ENCODE assay signal across 8 cellular contexts in the genomic region with DNA sequence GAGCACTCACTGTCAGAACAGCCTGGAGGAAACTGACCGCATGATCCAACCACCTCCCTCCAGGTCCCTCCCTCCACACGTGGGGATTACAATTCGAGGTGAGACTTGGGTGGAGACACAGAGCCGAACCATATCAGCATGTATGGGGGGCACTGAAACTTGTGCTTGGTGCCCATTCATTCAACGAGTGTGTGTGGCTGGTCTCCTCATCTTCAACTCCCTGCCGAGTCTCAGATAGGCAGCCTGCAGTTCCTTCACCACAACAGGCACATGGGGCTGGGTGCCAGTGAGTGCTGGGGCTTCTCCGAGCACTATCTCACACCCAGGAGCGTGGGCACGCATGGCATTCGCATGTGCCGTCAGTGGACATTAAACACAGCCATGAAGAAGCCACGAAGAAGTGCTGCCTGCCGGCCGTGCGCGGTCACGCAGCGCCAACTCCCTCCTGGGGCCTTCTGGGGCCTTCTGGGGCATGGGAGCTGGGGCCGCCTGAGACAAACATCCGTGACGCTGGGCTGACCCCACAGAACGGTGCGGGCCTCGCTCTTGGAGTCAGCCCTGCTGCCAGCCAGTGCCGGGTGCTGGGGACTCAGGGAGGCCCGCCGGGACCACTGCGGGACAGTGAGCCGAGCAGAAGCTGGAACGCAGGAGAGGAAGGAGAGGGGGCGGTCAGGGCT. TPM values are rescaled to one million over a fixed set of nuclear protein-coding genes. Genes with fewer than 3 reads are reported as not detected.
A peak's percentile ranks its signal among the peaks of the same experiment; 100 is the strongest.
DNase-seq lines count a peak whose midpoint lies in the region; ATAC-seq and TF ChIP-seq lines count a peak whose summit lies in the region.

No MANE protein-coding gene starts in this region.

- peak overlapping the region; percentile 54 to 74 for H3K4me3 ChIP-seq in gastroesophageal sphincter
- H3K4me3 ChIP-seq in skin epidermis, result peak overlapping the region; percentile 55 to 80 (median 70)

- 0 to 40% methylated on average over 1 to 4 of the region's 31 CpGs for WGBS in gastroesophageal sphincter (ENCODE audit: low coverage in 1 of 2), 2 donors

- POLR2A ChIA-PET in T-cell (lab: Charles Lee), result no interaction called here

- TF ChIP-seq EP300 in gastroesophageal sphincter (IDR thresholded peaks at IDR 0.05), result no peak

- no peaks in the 10 kb centered on the region for H3K27me3 ChIP-seq in gastroesophageal sphincter

- no peak for TF ChIP-seq CTCF in 22Rv1 (IDR thresholded peaks at IDR 0.05)
- TF ChIP-seq CTCF in gastroesophageal sphincter (IDR thresholded peaks at IDR 0.05), result no peak

- peaks cover 0 to 19% of the 10 kb centered on the region in 2 donors for H3K36me3 ChIP-seq in gastroesophageal sphincter

- no peaks in the 10 kb centered on the region for H3K9me3 ChIP-seq in gastroesophageal sphincter

- peaks cover 39 to 42% (median 42%) of the 10 kb centered on the region in 3 donors for H3K4me1 Mint-ChIP-seq in T-cell

- H3K9me3 Mint-ChIP-seq in T-cell, result no peaks in the 10 kb centered on the region

- peaks cover 3% of the 10 kb centered on the region for H3K36me3 Mint-ChIP-seq in T-cell

- H3K27ac ChIP-seq in 22Rv1, result peak overlapping the region; percentile 86
- H3K27ac ChIP-seq in gastroesophageal sphincter, result peak overlapping the region; percentile 54 to 95 (median 90)
- peak overlapping the region; percentile 69 to 96 (median 88) for H3K27ac ChIP-seq in skin epidermis

- ATAC-seq in GM21390 (IDR thresholded peaks at IDR 0.05; ENCODE audit: unreplicated experiment) (peak; percentile 3), T-cell (replicated peaks in 1 of 4) (no peak), gastroesophageal sphincter (no peak), GM19023 (IDR thresholded peaks at IDR 0.05; ENCODE audit: unreplicated experiment) (no peak), HG02763 (IDR thresholded peaks at IDR 0.05; ENCODE audit: unreplicated experiment) (no peak)

- no peak for DNase-seq in T-cell
- DNase-seq in NCI-H446 treated with DMSO at 0.1 percent for 48 hours (lab: John Stamatoyannopoulos, UW), result no peak

- TF ChIP-seq POLR2A in gastroesophageal sphincter (IDR thresholded peaks at IDR 0.05), result no peak

- H3K4me1 ChIP-seq in gastroesophageal sphincter, result peaks cover 0 to 54% (median 21%) of the 10 kb centered on the region in 3 donors

- H3K4me3 Mint-ChIP-seq in T-cell, result peak overlapping the region; percentile 88 to 95 (median 95)

- no peaks in the 10 kb centered on the region for H3K27me3 Mint-ChIP-seq in T-cell

- CTCF ChIA-PET in T-cell (lab: Charles Lee), result interaction anchor here in 1 of 2 donors (1.7 kb wide), 1 partner anchor 15 kb away, joined by 16 read pairs; no protein-coding TSS in a partner anchor

- peak overlapping the region; percentile 94 to 98 for H3K27ac Mint-ChIP-seq in T-cell

RNA-seq across cellular contexts. Expression of a gene that starts 0.7 kb away (rescaled TPM):
- total RNA-seq in T-cell (10 to 100 TPM; 30.7 to 41.6 (median 36.8) TPM), gastroesophageal sphincter (10 to 100 TPM in 3 of 4 donors, 1 to 10 TPM in 1; 7.1 to 43.7 (median 18.7) TPM)

RNA-seq across cellular contexts. Expression of a gene that starts 4.2 kb away (rescaled TPM):
- total RNA-seq in T-cell (100 to 1,000 TPM in 3 of 5 donors, 10 to 100 TPM in 2; 92.9 to 121 (median 107) TPM), gastroesophageal sphincter (10 to 100 TPM; 13.7 to 31.6 (median 17.0) TPM)

RNA-seq across cellular contexts. Expression of a gene that starts 30.5 kb away (rescaled TPM):
- total RNA-seq in T-cell (10 to 100 TPM; 20.7 to 30.3 (median 29.0) TPM), gastroesophageal sphincter (10 to 100 TPM in 3 of 4 donors, 1 to 10 TPM in 1; 9.8 to 16.1 (median 12.1) TPM)

RNA-seq across cellular contexts. Expression of a gene that starts 39.1 kb away (rescaled TPM):
- 1 to 10 TPM in 2 of 5 donors, under 1 TPM in 2, not detected in 1; 0.37 to 1.5 (median 0.91) TPM for total RNA-seq in T-cell
- 10 to 100 TPM in 3 of 4 donors, 1 to 10 TPM in 1; 8.9 to 27.8 (median 15.4) TPM for total RNA-seq in gastroesophageal sphincter

RNA-seq across cellular contexts. Expression of a gene that starts 50.4 kb away (rescaled TPM):
- total RNA-seq in T-cell (100 to 1,000 TPM in 2 of 5 donors, 10 to 100 TPM in 3; 58.5 to 102 (median 99.5) TPM), gastroesophageal sphincter (10 to 100 TPM; 38.9 to 56.4 (median 49.0) TPM)
